ENCODE assay signal across 15 cellular contexts in genomic region chr2:64296150-64296500, GRCh38.
DNase-seq lines count a peak whose midpoint lies in the region; ATAC-seq and TF ChIP-seq lines count a peak whose summit lies in the region.
"Had no signal": no experiment of that assay in that cellular context is flagged by ENCODE, and none has a peak within 500 bp of the region (broad histone marks: within the 10 kb centered on the region; RNA-seq: fewer than 3 reads in every experiment).

No MANE protein-coding gene starts in this region.

- no peaks in the 10 kb centered on the region for H3K9me3 ChIP-seq in esophagus muscularis mucosa
- no peaks in the 10 kb centered on the region for H3K9me3 ChIP-seq in effector memory CD4-positive, alpha-beta T cell (ENCODE audit: control insufficient read depth, low read length)
- H3K9me3 ChIP-seq: lower lobe of right lung, SJSA1 had no signal

- H3K27ac ChIP-seq in esophagus muscularis mucosa (replicated peaks in 1 of 4) = no peak overlapping the region
- H3K27ac ChIP-seq in effector memory CD4-positive, alpha-beta T cell (ENCODE audit: insufficient read depth, low read length, poor library complexity, severe bottlenecking) = no peak overlapping the region
- H3K27ac ChIP-seq: lower lobe of right lung, SJSA1, VCaP had no signal

- H3K27me3 ChIP-seq in esophagus muscularis mucosa = no peaks in the 10 kb centered on the region
- no peaks in the 10 kb centered on the region for H3K27me3 ChIP-seq in effector memory CD4-positive, alpha-beta T cell (replicated peaks; ENCODE audit: control insufficient read depth, insufficient read depth, low read length, poor library complexity, severe bottlenecking)

- H3K36me3 Mint-ChIP-seq in activated T-cell treated with anti-CD3 and anti-CD28 coated beads, Interleukin-2, amount 50 U/mL, for 24 hours (ENCODE audit: low read depth) = no peaks in the 10 kb centered on the region

- peak overlapping the region; percentile 87 for H3K27ac Mint-ChIP-seq in activated T-cell treated with anti-CD3 and anti-CD28 coated beads, Interleukin-2, amount 50 U/mL, for 24 hours

- H3K27me3 Mint-ChIP-seq in activated T-cell treated with anti-CD3 and anti-CD28 coated beads, Interleukin-2, amount 50 U/mL, for 24 hours = no peaks in the 10 kb centered on the region

- no peak for DNase-seq in activated T-cell treated with anti-CD3 and anti-CD28 coated beads, Interleukin-2, amount 50 U/mL, for 24 hours
- DNase-seq in activated T-cell treated with anti-CD3 and anti-CD28 coated beads, Interleukin-2, amount 50 U/mL, for 1 hour = no peak
- DNase-seq in esophagus muscularis mucosa (ENCODE audit: extremely low spot score) (peak; percentile 86), DMS79 treated with DMSO at 0.1 percent for 48 hours (lab: John Stamatoyannopoulos, UW) (no peak), NOMO-1 treated with DMSO at 0.1 percent for 48 hours (lab: John Stamatoyannopoulos, UW; ENCODE audit: unreplicated experiment) (no peak)
- peak; percentile 47 for DNase-seq in stimulated activated CD8-positive, alpha-beta memory T cell treated with anti-CD3 and anti-CD28 coated beads, Interleukin-4, amount 100 ng/mL, for 48 hours
- no peak for DNase-seq in effector memory CD4-positive, alpha-beta T cell
- DNase-seq: activated gamma-delta T cell treated with Interleukin-2 at 50 U/mL for 16 hours, DMS79, HCEC 1CT, lower lobe of right lung, NCI-H2029 had no signal

- no peaks in the 10 kb centered on the region for H3K36me3 ChIP-seq in esophagus muscularis mucosa
- no peaks in the 10 kb centered on the region for H3K36me3 ChIP-seq in effector memory CD4-positive, alpha-beta T cell (ENCODE audit: control insufficient read depth, insufficient read depth, low read length)
- H3K36me3 ChIP-seq: lower lobe of right lung, SJSA1 had no signal

- peak overlapping the region; percentile 8 for H3K4me3 Mint-ChIP-seq in activated T-cell treated with anti-CD3 and anti-CD28 coated beads, Interleukin-2, amount 50 U/mL, for 24 hours

- no peak overlapping the region for H3K4me3 ChIP-seq in esophagus muscularis mucosa
- no peak overlapping the region for H3K4me3 ChIP-seq in effector memory CD4-positive, alpha-beta T cell (ENCODE audit: insufficient read depth, low read depth, low read length, poor library complexity, severe bottlenecking)
- H3K4me3 ChIP-seq: lower lobe of right lung, SJSA1 had no signal

- no peaks in the 10 kb centered on the region for H3K4me1 ChIP-seq in esophagus muscularis mucosa
- no peaks in the 10 kb centered on the region for H3K4me1 ChIP-seq in effector memory CD4-positive, alpha-beta T cell (ENCODE audit: control insufficient read depth, insufficient read depth, low read length, poor library complexity, severe bottlenecking)
- H3K4me1 ChIP-seq: lower lobe of right lung had no signal

- no peak for TF ChIP-seq EP300 in esophagus muscularis mucosa (IDR thresholded peaks at IDR 0.05)

- peak; percentile 21 for ATAC-seq in HG02885 (IDR thresholded peaks at IDR 0.05; ENCODE audit: poor library complexity, unreplicated experiment)

- no peaks in the 10 kb centered on the region for H3K9me3 Mint-ChIP-seq in activated T-cell treated with anti-CD3 and anti-CD28 coated beads, Interleukin-2, amount 50 U/mL, for 24 hours

- TF ChIP-seq POLR2A in esophagus muscularis mucosa (IDR thresholded peaks at IDR 0.05; ENCODE audit: low read depth) = no peak

- TF ChIP-seq CTCF in esophagus muscularis mucosa (IDR thresholded peaks at IDR 0.05) = no peak

- 50% methylated on average over 4 of the region's 4 CpGs for WGBS in esophagus muscularis mucosa

- H3K4me1 Mint-ChIP-seq in activated T-cell treated with anti-CD3 and anti-CD28 coated beads, Interleukin-2, amount 50 U/mL, for 24 hours (ENCODE audit: low read depth) = peaks cover 35% of the 10 kb centered on the region

- intact Hi-C loops in esophagus muscularis mucosa (cut with DNase I) = no loop called here

Comparison
In these comparisons a context has a peak if more than half of its experiments do, and no peak if none do; other contexts are left out.
1. DNase-seq: peak in esophagus muscularis mucosa (single experiment) and stimulated activated CD8-positive, alpha-beta memory T cell treated with anti-CD3 and anti-CD28 coated beads, Interleukin-4, amount 100 ng/mL, for 48 hours (single experiment); none in activated T-cell treated with anti-CD3 and anti-CD28 coated beads, Interleukin-2, amount 50 U/mL, for 24 hours (single experiment), activated T-cell treated with anti-CD3 and anti-CD28 coated beads, Interleukin-2, amount 50 U/mL, for 1 hour (single experiment), effector memory CD4-positive, alpha-beta T cell (0 of 3), DMS79 treated with DMSO at 0.1 percent for 48 hours (single experiment) and NOMO-1 treated with DMSO at 0.1 percent for 48 hours (single experiment).